ENCODE assay signal across 8 cellular contexts in the genomic region with DNA sequence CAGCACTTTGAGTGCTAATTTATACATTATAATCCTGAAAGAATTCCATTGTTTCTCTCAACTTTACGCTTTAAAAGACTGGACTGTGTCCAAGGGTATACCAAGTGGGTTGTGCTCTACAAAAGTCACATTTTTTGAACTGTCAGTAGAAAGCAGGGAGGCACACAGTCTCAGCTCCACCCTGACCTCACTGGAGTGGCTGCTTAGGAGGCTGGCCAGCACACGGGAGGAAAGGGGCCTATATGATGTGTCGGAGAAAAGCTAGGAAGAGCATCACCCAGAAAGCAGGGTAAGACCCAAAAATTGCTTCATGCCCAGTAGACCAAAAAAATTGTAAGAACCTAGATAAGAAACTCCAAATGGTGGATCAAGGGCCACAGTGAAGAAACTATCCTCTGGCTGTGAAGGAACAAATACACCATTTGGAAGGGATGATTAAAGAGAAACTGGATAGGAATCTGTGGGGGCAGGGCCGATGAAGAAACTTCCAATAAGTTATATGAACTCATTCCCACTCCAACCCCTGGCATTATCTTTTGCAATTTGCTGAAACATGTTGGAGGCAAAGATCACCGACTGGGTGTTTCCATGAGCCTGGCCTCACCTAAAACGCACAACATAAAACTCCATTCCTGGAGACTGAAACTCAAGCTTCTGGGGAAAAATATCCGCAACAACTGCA. TPM values are rescaled to one million over a fixed set of nuclear protein-coding genes. Genes with fewer than 3 reads are reported as not detected.
DNase-seq lines count a peak whose midpoint lies in the region; ATAC-seq and TF ChIP-seq lines count a peak whose summit lies in the region.

No MANE protein-coding gene starts in this region.

- H3K4me1 ChIP-seq in GM23248 (ENCODE audit: insufficient read depth) (peaks cover 58% of the 10 kb centered on the region), foreskin keratinocyte (peaks cover 17% of the 10 kb centered on the region)

- WGBS in GM23248 (ENCODE audit: low coverage in 1 of 2, low lambda C conversion rate in 2 of 2, missing lambda C conversion rate in 2 of 2), 2 experiments, result 7 to 9% methylated on average over 7 of the region's 7 CpGs

- H3K27ac ChIP-seq in GM23248, result peak overlapping the region; percentile 98
- H3K27ac ChIP-seq in VCaP, result peak overlapping the region; percentile 96
- peak overlapping the region; percentile 99 for H3K27ac ChIP-seq in foreskin keratinocyte

- no peak for TF ChIP-seq CTCF in VCaP (conservative IDR thresholded peaks at IDR 0.05)
- no peak for TF ChIP-seq CTCF in foreskin keratinocyte (conservative IDR thresholded peaks at IDR 0.05)
- TF ChIP-seq CTCF in retinal pigment epithelial cell (conservative IDR thresholded peaks at IDR 0.05; ENCODE audit: low read depth, low read length), result no peak
- TF ChIP-seq CTCF in GM13976 (IDR thresholded peaks at IDR 0.05; ENCODE audit: borderline replicate concordance, control extremely low read depth, extremely low read depth, insufficient read depth, missing control alignments), result no peak

- peak overlapping the region; percentile 99 for H3K9ac ChIP-seq in GM23248

- H3K9me3 ChIP-seq in GM23248 (ENCODE audit: low read depth), result no peaks in the 10 kb centered on the region

- DNase-seq in GM23248, result peak; percentile 55
- DNase-seq in foreskin keratinocyte, result no peak
- DNase-seq in retinal pigment epithelial cell (ENCODE audit: low read depth), result no peak
- DNase-seq in SKM-1 treated with dmso at 0.1 percent for 144 hours (lab: John Stamatoyannopoulos, UW; ENCODE audit: unreplicated experiment), result no peak
- no peak for DNase-seq in GM13976 (ENCODE audit: low spot score)
- DNase-seq in NCI-H2196 treated with DMSO at 0.1 percent for 48 hours (lab: John Stamatoyannopoulos, UW; ENCODE audit: unreplicated experiment), result no peak

- peaks cover 49% of the 10 kb centered on the region for H3K79me2 ChIP-seq in GM23248 (ENCODE audit: insufficient read depth)

- peak overlapping the region; percentile 97 for H3K4me3 ChIP-seq in GM23248
- peak overlapping the region; percentile 78 for H3K4me3 ChIP-seq in retinal pigment epithelial cell (ENCODE audit: low read length)

- H3K9me2 ChIP-seq in GM23248 (ENCODE audit: insufficient read depth), result no peaks in the 10 kb centered on the region

- H2AFZ ChIP-seq in GM23248, result no peak overlapping the region

- H3K36me3 ChIP-seq in GM23248 (ENCODE audit: low read depth), result no peaks in the 10 kb centered on the region

- no peaks in the 10 kb centered on the region for H3K27me3 ChIP-seq in GM23248 (replicated peaks; ENCODE audit: insufficient read depth)
- H3K27me3 ChIP-seq in foreskin keratinocyte, result no peaks in the 10 kb centered on the region

- H4K20me1 ChIP-seq in GM23248 (ENCODE audit: insufficient read depth), result no peaks in the 10 kb centered on the region

- in situ Hi-C loops in GM23248 (cut with MboI) (no loop called here), GM13976 (cut with MboI; ENCODE audit: low sequenced_read_pairs, unreplicated experiment) (loop anchor here (10.0 kb wide), 1 partner anchor 57 kb away; no protein-coding TSS in a partner anchor)

- ATAC-seq in foreskin keratinocyte (no peak), HG03135 (IDR thresholded peaks at IDR 0.05; ENCODE audit: unreplicated experiment) (no peak)

- H3F3A ChIP-seq in GM23248 (ENCODE audit: insufficient read depth), result peaks cover 64% of the 10 kb centered on the region

- H3K4me2 ChIP-seq in GM23248 (ENCODE audit: unreplicated experiment), result peak overlapping the region; percentile 89

RNA-seq across cellular contexts. Expression of gene S100A10, which starts 1.9 kb away (rescaled TPM):
- total RNA-seq in GM23248 (2014; rRNA removed; shearing (Covaris generic)), result 60.5 and 60.7 TPM in 2 replicates
- polyA plus RNA-seq in GM23248 (2016; fragmentation: Nextera tagmentation; extraction: Ambion mirVana) (1,024 and 1,043 TPM in 2 replicates), foreskin keratinocyte (2,964 and 3,214 TPM in 2 replicates)
- total RNA-seq in foreskin keratinocyte, result 1,585 and 1,601 TPM in 2 replicates

RNA-seq across cellular contexts. Expression of gene S100A11, which starts 45.0 kb away (rescaled TPM):
- 460 and 612 TPM in 2 replicates for total RNA-seq in GM23248 (2014; rRNA removed; shearing (Covaris generic))
- 4,050 and 4,052 TPM in 2 replicates for polyA plus RNA-seq in GM23248 (2016; fragmentation: Nextera tagmentation; extraction: Ambion mirVana)
- 3,510 and 4,063 TPM in 2 replicates for total RNA-seq in foreskin keratinocyte
- polyA plus RNA-seq in foreskin keratinocyte, result 7,478 and 9,136 TPM in 2 replicates

Comparison
In these comparisons a context has a peak if more than half of its experiments do, and no peak if none do; other contexts are left out.
1. RNA of gene S100A10, which starts 1.9 kb away (total RNA-seq): 1,585 to 1,601 TPM in foreskin keratinocyte; 60.5 to 60.7 TPM in GM23248; every median in the first group is over 10 times any median in the second.
2. Peak in every context shown above with its lines, with median percentiles within 50 percentile points of each other: H3K27ac ChIP-seq.